ENCODE assay signal across 7 cellular contexts in the genomic region with DNA sequence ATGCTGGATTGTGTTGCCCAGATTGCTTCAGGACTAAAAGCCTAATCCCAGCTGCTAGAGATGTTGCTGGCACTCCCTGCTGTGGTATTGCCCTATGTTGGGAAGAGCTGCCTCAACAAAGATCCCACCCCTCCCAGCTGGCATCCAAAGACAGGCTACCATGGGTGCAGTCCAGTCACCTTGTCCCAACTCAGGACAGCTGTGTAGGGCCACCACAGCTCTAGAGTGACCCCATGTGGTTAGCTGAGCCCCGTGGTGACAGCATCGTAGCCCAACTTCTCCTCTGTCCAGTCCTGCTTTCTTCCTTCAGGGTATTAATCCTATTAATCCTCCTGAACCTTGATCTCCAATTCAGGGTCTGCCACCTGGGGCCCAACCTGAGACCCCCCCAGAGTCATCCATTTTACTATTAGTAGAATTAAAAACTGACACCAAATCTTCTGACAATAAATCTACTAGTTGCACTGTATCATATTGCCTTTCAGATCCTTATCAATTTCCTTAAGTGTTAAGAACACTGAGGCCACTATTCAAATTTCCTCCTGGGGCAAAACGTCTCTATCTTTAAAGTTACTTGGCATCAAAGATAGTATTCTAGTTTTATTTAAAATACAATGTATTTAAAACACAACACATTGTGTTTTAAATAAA.
DNase-seq lines count a peak whose midpoint lies in the region; ATAC-seq and TF ChIP-seq lines count a peak whose summit lies in the region.

No MANE protein-coding gene starts in this region.

- intact Hi-C loops in colonic mucosa (cut with DNase I): no loop called here

- no peaks in the 10 kb centered on the region for H4K20me1 ChIP-seq in Loucy (ENCODE audit: insufficient read depth, low read length, poor library complexity, severe bottlenecking)

- no peak overlapping the region for H3K27ac ChIP-seq in colonic mucosa

- H3K9ac ChIP-seq in Loucy (ENCODE audit: low read depth, low read length, poor library complexity, severe bottlenecking) (no peak overlapping the region), colonic mucosa (ENCODE audit: low read depth in 2 of 2, low read length in 2 of 2) (no peak overlapping the region)

- H3K4me3 ChIP-seq in GM12865 (ENCODE audit: low read depth, low read length): no peak overlapping the region
- no peak overlapping the region for H3K4me3 ChIP-seq in Loucy (ENCODE audit: low read length, poor library complexity, severe bottlenecking)
- no peak overlapping the region for H3K4me3 ChIP-seq in colonic mucosa

- H3K9me3 ChIP-seq in Loucy (ENCODE audit: insufficient read depth, low read depth, low read length) (no peaks in the 10 kb centered on the region), colonic mucosa (no peaks in the 10 kb centered on the region)

- peaks cover 15% of the 10 kb centered on the region for H3K4me1 Mint-ChIP-seq in osteocyte (ENCODE audit: unreplicated experiment)

- no peaks in the 10 kb centered on the region for H3K79me2 ChIP-seq in Loucy (ENCODE audit: insufficient read depth, low read length)

- H2AFZ ChIP-seq in Loucy (ENCODE audit: low read length): no peak overlapping the region

- no peaks in the 10 kb centered on the region for H3K9me2 ChIP-seq in Loucy (replicated peaks; ENCODE audit: low read depth, low read length)

- H3K27me3 Mint-ChIP-seq in osteocyte (ENCODE audit: unreplicated experiment): peaks cover 8% of the 10 kb centered on the region

- H3K27me3 ChIP-seq in Loucy (ENCODE audit: insufficient read depth, low read length, poor library complexity, severe bottlenecking) (no peaks in the 10 kb centered on the region), colonic mucosa (no peaks in the 10 kb centered on the region)

- H3K9me3 Mint-ChIP-seq in osteocyte (ENCODE audit: unreplicated experiment): peaks cover 13% of the 10 kb centered on the region

- ATAC-seq in HG03135 (IDR thresholded peaks at IDR 0.05; ENCODE audit: unreplicated experiment) (no peak), GM19328 (IDR thresholded peaks at IDR 0.05; ENCODE audit: unreplicated experiment) (no peak)

- TF ChIP-seq CTCF in GM12865 (IDR thresholded peaks at IDR 0.05; ENCODE audit: insufficient read depth, low read depth, low read length, missing control alignments): peak; percentile 75
- peak; percentile 71 for TF ChIP-seq CTCF in Loucy (conservative IDR thresholded peaks at IDR 0.05; ENCODE audit: low read length)
- peak; percentile 16 for TF ChIP-seq CTCF in colonic mucosa (IDR thresholded peaks at IDR 0.05)
- peak; percentile 53 for TF ChIP-seq CTCF in osteocyte (IDR thresholded peaks at IDR 0.05)

- H3K4me2 ChIP-seq in Loucy (ENCODE audit: low read depth, low read length, poor library complexity, severe bottlenecking): no peak overlapping the region

- H3K36me3 ChIP-seq in Loucy (ENCODE audit: insufficient read depth, low read length) (no peaks in the 10 kb centered on the region), colonic mucosa (no peaks in the 10 kb centered on the region)

- no peak overlapping the region for H3K4me3 Mint-ChIP-seq in osteocyte (ENCODE audit: unreplicated experiment)

- H3K36me3 Mint-ChIP-seq in osteocyte (ENCODE audit: unreplicated experiment): peaks cover 5% of the 10 kb centered on the region

- H3F3A ChIP-seq in Loucy (ENCODE audit: low read depth): no peaks in the 10 kb centered on the region

- peaks cover 29% of the 10 kb centered on the region for H3K4me1 ChIP-seq in Loucy (ENCODE audit: insufficient read depth, low read length, poor library complexity, severe bottlenecking)
- H3K4me1 ChIP-seq in colonic mucosa: no peaks in the 10 kb centered on the region

- H3K27ac Mint-ChIP-seq in osteocyte (ENCODE audit: unreplicated experiment): no peak overlapping the region

- DNase-seq in GM12865 (ENCODE audit: low read depth) (peak; percentile 42), colonic mucosa (peak; percentile 21), osteocyte (ENCODE audit: extremely low spot score, unreplicated experiment) (no peak), NCI-H510A treated with DMSO at 0.1 percent for 48 hours (lab: John Stamatoyannopoulos, UW) (no peak)

Comparison
In these comparisons a context has a peak if more than half of its experiments do, and no peak if none do; other contexts are left out.
1. DNase-seq: peak in GM12865 (single experiment) and colonic mucosa (single experiment); none in osteocyte (single experiment) and NCI-H510A treated with DMSO at 0.1 percent for 48 hours (single experiment).
2. CTCF ChIP-seq: peak in every context shown above with its lines; median percentile 75 in GM12865; 71 in Loucy; 53 in osteocyte; 16 in colonic mucosa.